ENCODE assay signal across 20 cellular contexts in genomic region chr4:6301732-6302442, GRCh38. TPM values are rescaled to one million over a fixed set of nuclear protein-coding genes. Genes with fewer than 3 reads are reported as not detected.
DNase-seq lines count a peak whose midpoint lies in the region; ATAC-seq and TF ChIP-seq lines count a peak whose summit lies in the region.
"Had no signal": no experiment of that assay in that cellular context is flagged by ENCODE, and none has a peak within 500 bp of the region (broad histone marks: within the 10 kb centered on the region; RNA-seq: fewer than 3 reads in every experiment).

No MANE protein-coding gene starts in this region.

- H2AK9ac ChIP-seq in IMR-90 (replicated peaks; ENCODE audit: low read depth, low read length, poor library complexity) = no peak overlapping the region

- no peaks in the 10 kb centered on the region for H3K9me3 Mint-ChIP-seq in endothelial cell (ENCODE audit: unreplicated experiment)
- H3K9me3 Mint-ChIP-seq in CD8-positive, alpha-beta T cell = no peaks in the 10 kb centered on the region
- H3K9me3 Mint-ChIP-seq: CD4-positive, alpha-beta T cell; CD8-positive, alpha-beta memory T cell had no signal

- no peak overlapping the region for H3K56ac ChIP-seq in IMR-90 (ENCODE audit: extremely low read depth, insufficient read depth, low read length)

- CTCF ChIA-PET in IMR-90 (lab: Yijun Ruan, JAX) = interaction anchor here (1.8 kb wide), 1 partner anchor 29 kb away, joined by 4 read pairs; no protein-coding TSS in a partner anchor
- CTCF ChIA-PET in CD8-positive, alpha-beta T cell (lab: Charles Lee) = interaction anchor here (0.9 kb wide), 1 partner anchor 26 kb away, joined by 3 read pairs; no protein-coding TSS in a partner anchor

- POLR2A ChIA-PET in IMR-90 (lab: Charles Lee; ENCODE audit: unreplicated experiment) = no interaction called here
- POLR2A ChIA-PET in CD8-positive, alpha-beta T cell (lab: Charles Lee) = no interaction called here

- H3K4me1 ChIP-seq in BLaER1 = peaks cover 73% of the 10 kb centered on the region
- H3K4me1 ChIP-seq in IMR-90 (ENCODE audit: control insufficient read depth, insufficient read depth, low read length) = peaks cover 2% of the 10 kb centered on the region; the same call in 1 of the 2 replicates
- peaks cover 0 to 3% of the 10 kb centered on the region in 2 donors for H3K4me1 ChIP-seq in neuronal stem cell (ENCODE audit: control insufficient read depth in 2 of 2, insufficient read depth in 1 of 2, low read depth in 1 of 2, low read length in 2 of 2)
- no peaks in the 10 kb centered on the region for H3K4me1 ChIP-seq in CD8-positive, alpha-beta T cell (ENCODE audit: insufficient read depth, low read length)
- H3K4me1 ChIP-seq: A549 had no signal

- DNase-seq in IMR-90 = no peak
- no peak for DNase-seq in endothelial cell (ENCODE audit: low spot score)
- DNase-seq in neuronal stem cell (ENCODE audit: low spot score) = no peak
- no peak for DNase-seq in DMS53 (lab: John Stamatoyannopoulos, UW)
- no peak for DNase-seq in CD8-positive, alpha-beta T cell
- DNase-seq in T-helper 1 cell = no peak
- DNase-seq: AML-193; CD4-positive, alpha-beta T cell; CD8-positive, alpha-beta memory T cell; COR-L47; DMS 273 treated with DMSO at 0.1 percent for 48 hours; DMS153; DMS79 treated with DMSO at 0.1 percent for 48 hours; GF-D8 had no signal

- H3K9ac ChIP-seq in BLaER1 (0 out of 2 replicates have a peak overlapping the region, but pooled peaks have one; percentile 35), IMR-90 (ENCODE audit: low read depth, low read length) (no peak overlapping the region), neuronal stem cell (ENCODE audit: low read depth, low read length, poor library complexity) (no peak overlapping the region)

- no peak overlapping the region for H2BK12ac ChIP-seq in neuronal stem cell (ENCODE audit: low read length)

- no peak overlapping the region for H2BK120ac ChIP-seq in IMR-90 (ENCODE audit: low read depth, low read length)
- no peak overlapping the region for H2BK120ac ChIP-seq in neuronal stem cell (ENCODE audit: low read depth, low read length)

- H3K4ac ChIP-seq in IMR-90 (ENCODE audit: low read depth, low read length) (no peak overlapping the region), neuronal stem cell (ENCODE audit: low read length) (no peak overlapping the region)

- H3K9me1 ChIP-seq in IMR-90 (ENCODE audit: insufficient read depth, low read length) = peaks cover 19% of the 10 kb centered on the region

- H3K27me3 Mint-ChIP-seq in endothelial cell (ENCODE audit: unreplicated experiment) = peaks cover 12% of the 10 kb centered on the region
- peaks cover 6% of the 10 kb centered on the region for H3K27me3 Mint-ChIP-seq in CD8-positive, alpha-beta T cell (ENCODE audit: low read depth)

- H3K4me3 Mint-ChIP-seq in endothelial cell (ENCODE audit: unreplicated experiment) = no peak overlapping the region
- no peak overlapping the region for H3K4me3 Mint-ChIP-seq in CD8-positive, alpha-beta T cell
- H3K4me3 Mint-ChIP-seq: B cell; CD4-positive, alpha-beta T cell; CD8-positive, alpha-beta memory T cell had no signal

- no peaks in the 10 kb centered on the region for H3K79me1 ChIP-seq in IMR-90 (ENCODE audit: low read depth in 1 of 2, low read length in 2 of 2)
- peaks cover 7% of the 10 kb centered on the region for H3K79me1 ChIP-seq in neuronal stem cell (ENCODE audit: low read depth, low read length)

- peak overlapping the region; percentile 30 for H3K27ac Mint-ChIP-seq in endothelial cell (ENCODE audit: unreplicated experiment)
- H3K27ac Mint-ChIP-seq in CD8-positive, alpha-beta T cell = no peak overlapping the region
- H3K27ac Mint-ChIP-seq: B cell; CD4-positive, alpha-beta T cell had no signal

- no TSS peak for BruUV-seq in IMR-90 (replicated peaks; lab: Mats Ljungman, UMichigan)

- TF ChIP-seq CTCF in IMR-90 (conservative IDR thresholded peaks at IDR 0.05; ENCODE audit: low read depth, low read length) = no peak
- TF ChIP-seq CTCF in endothelial cell (IDR thresholded peaks at IDR 0.05; ENCODE audit: unreplicated experiment) = no peak
- TF ChIP-seq CTCF in CD8-positive, alpha-beta T cell (IDR thresholded peaks at IDR 0.05) = no peak

- peak overlapping the region; percentile 64; the same call in 1 of the 2 replicates for H3K27ac ChIP-seq in BLaER1
- H3K27ac ChIP-seq in IMR-90 (ENCODE audit: insufficient read depth, low read length) = no peak overlapping the region
- H3K27ac ChIP-seq in neuronal stem cell (replicated peaks; ENCODE audit: low read length) = no peak overlapping the region
- H3K27ac ChIP-seq in CD8-positive, alpha-beta T cell (ENCODE audit: low read depth, low read length) = no peak overlapping the region
- H3K27ac ChIP-seq: 22Rv1, A549, C4-2B had no signal

- no peak overlapping the region for H2AK5ac ChIP-seq in IMR-90 (ENCODE audit: low read depth, low read length)
- H2AK5ac ChIP-seq in neuronal stem cell (ENCODE audit: low read depth, low read length) = no peak overlapping the region

- H2BK5ac ChIP-seq in IMR-90 (ENCODE audit: low read depth, low read length, poor library complexity, severe bottlenecking) = no peak overlapping the region
- H2BK5ac ChIP-seq in neuronal stem cell (ENCODE audit: low read length) = no peak overlapping the region

- H3K18ac ChIP-seq in IMR-90 (ENCODE audit: low read depth, low read length) = no peak overlapping the region
- no peak overlapping the region for H3K18ac ChIP-seq in neuronal stem cell (ENCODE audit: low read length)

- H4K20me1 ChIP-seq in BLaER1 (no peaks in the 10 kb centered on the region), IMR-90 (ENCODE audit: insufficient read depth, low read length) (peaks cover 9% of the 10 kb centered on the region)

- WGBS in IMR-90 (ENCODE audit: extremely low coverage in 2 of 2, insufficient read length in 1 of 2), 2 experiments = 96% methylated on average over 54 of the region's 55 CpGs; no CpG with 5 or more reads in 1 of the 2 experiments
- WGBS in neuronal stem cell (ENCODE audit: extremely low coverage in 2 of 2, insufficient read length in 2 of 2, insufficient replicate concordance in 1 of 2), 2 donors = no CpG with 5 or more reads among the region's 55 CpGs

- intact Hi-C loops in IMR-90 (cut with micrococcal nuclease) = no loop called here
- intact Hi-C loops in CD8-positive, alpha-beta T cell (cut with DNase I, micrococcal nuclease) = no loop called here

- H2AFZ ChIP-seq in IMR-90 (replicated peaks; ENCODE audit: low read length, poor library complexity) (peak overlapping the region; percentile 29), neuronal stem cell (ENCODE audit: low read length) (no peak overlapping the region)

- dilution Hi-C loops in IMR-90 (cut with HindIII; ENCODE audit: low sequenced_read_pairs, unreplicated experiment) = no loop called here

- H3K9me3 ChIP-seq in BLaER1 (no peaks in the 10 kb centered on the region; the same call in 1 of the 2 replicates), IMR-90 (ENCODE audit: control insufficient read depth, insufficient read depth, low read length) (no peaks in the 10 kb centered on the region), neuronal stem cell (replicated peaks in 1 of 2; ENCODE audit: control insufficient read depth in 2 of 2, insufficient read depth in 1 of 2, low read depth in 1 of 2, low read length in 2 of 2) (no peaks in the 10 kb centered on the region)
- no peaks in the 10 kb centered on the region for H3K9me3 ChIP-seq in CD8-positive, alpha-beta T cell (ENCODE audit: low read length)
- H3K9me3 ChIP-seq: A549 had no signal

- H3K14ac ChIP-seq in IMR-90 (replicated peaks; ENCODE audit: low read depth, low read length) (no peak overlapping the region), neuronal stem cell (ENCODE audit: low read length) (no peak overlapping the region)

- H3K23ac ChIP-seq in IMR-90 (ENCODE audit: low read depth, low read length) = no peak overlapping the region
- H3K23ac ChIP-seq in neuronal stem cell (ENCODE audit: low read depth, low read length, poor library complexity) = peak overlapping the region; percentile 74

- TF ChIP-seq POLR2A in IMR-90 (IDR thresholded peaks at IDR 0.05; ENCODE audit: low read depth, low read length) = no peak

- ATAC-seq in IMR-90 (ENCODE audit: low read depth) (no peak), HG02571 (IDR thresholded peaks at IDR 0.05; ENCODE audit: unreplicated experiment) (no peak)
- no peak for ATAC-seq in CD8-positive, alpha-beta T cell
- ATAC-seq: A549 had no signal

- in situ Hi-C loops in IMR-90 (cut with MboI; ENCODE audit: low sequenced_read_pairs) = no loop called here

- peak overlapping the region; percentile 84 for H3K4me2 ChIP-seq in BLaER1
- H3K4me2 ChIP-seq in IMR-90 (ENCODE audit: low read depth, low read length) = no peak overlapping the region
- H3K4me2 ChIP-seq in neuronal stem cell (ENCODE audit: insufficient read depth, low read length, poor library complexity, severe bottlenecking) = no peak overlapping the region
- H3K4me2 ChIP-seq: A549 had no signal

- H4K8ac ChIP-seq in IMR-90 (ENCODE audit: low read depth in 2 of 2, low read length in 2 of 2) = no peak overlapping the region
- H4K8ac ChIP-seq in neuronal stem cell (ENCODE audit: low read depth, low read length) = peak overlapping the region; percentile 27

- no peak overlapping the region for H3K4me3 ChIP-seq in BLaER1
- no peak overlapping the region for H3K4me3 ChIP-seq in IMR-90 (ENCODE audit: insufficient read depth, low read depth, low read length)
- peak overlapping the region in 1 of 2 donors; percentile 22 for H3K4me3 ChIP-seq in neuronal stem cell (ENCODE audit: low read length in 2 of 2)
- H3K4me3 ChIP-seq in CD8-positive, alpha-beta T cell (ENCODE audit: low read depth, low read length) = no peak overlapping the region
- H3K4me3 ChIP-seq: A549 had no signal

- H3K27me3 ChIP-seq in BLaER1 (peaks cover 9% of the 10 kb centered on the region; the same call in 1 of the 2 replicates), IMR-90 (ENCODE audit: control insufficient read depth, insufficient read depth, low read length) (no peaks in the 10 kb centered on the region), neuronal stem cell (ENCODE audit: control insufficient read depth in 3 of 3, insufficient read depth in 3 of 3, low read depth in 1 of 3, low read length in 3 of 3) (no peaks in the 10 kb centered on the region)
- no peaks in the 10 kb centered on the region for H3K27me3 ChIP-seq in CD8-positive, alpha-beta T cell (ENCODE audit: insufficient read depth, low read length)

- H2BK15ac ChIP-seq in IMR-90 (ENCODE audit: low read depth, low read length) (no peak overlapping the region), neuronal stem cell (ENCODE audit: low read length) (no peak overlapping the region)

- peaks cover 29% of the 10 kb centered on the region for H3K36me3 ChIP-seq in BLaER1
- peaks cover 48% of the 10 kb centered on the region for H3K36me3 ChIP-seq in IMR-90 (ENCODE audit: control insufficient read depth, insufficient read depth, low read length)
- peaks cover 34 to 35% of the 10 kb centered on the region in 2 donors for H3K36me3 ChIP-seq in neuronal stem cell (replicated peaks in 1 of 2; ENCODE audit: control insufficient read depth in 2 of 2, insufficient read depth in 2 of 2, low read length in 2 of 2)
- no peaks in the 10 kb centered on the region for H3K36me3 ChIP-seq in CD8-positive, alpha-beta T cell (ENCODE audit: insufficient read depth, low read length)

- H4K91ac ChIP-seq in IMR-90 (ENCODE audit: insufficient read depth, low read depth, low read length) (no peak overlapping the region), neuronal stem cell (ENCODE audit: low read depth, low read length, poor library complexity) (no peak overlapping the region)

- no peak overlapping the region for H2BK20ac ChIP-seq in IMR-90 (ENCODE audit: low read depth, low read length)

- TF ChIP-seq RAD21 in IMR-90 (IDR thresholded peaks at IDR 0.05; ENCODE audit: low read length) = no peak

- H4K5ac ChIP-seq in IMR-90 (ENCODE audit: low read depth, low read length) = no peak overlapping the region

- peaks cover 3% of the 10 kb centered on the region for H3K4me1 Mint-ChIP-seq in endothelial cell (ENCODE audit: unreplicated experiment)
- no peaks in the 10 kb centered on the region for H3K4me1 Mint-ChIP-seq in CD8-positive, alpha-beta T cell (ENCODE audit: low read depth)
- H3K4me1 Mint-ChIP-seq: B cell; CD8-positive, alpha-beta memory T cell had no signal

- H3K36me3 Mint-ChIP-seq in endothelial cell (ENCODE audit: low read depth, unreplicated experiment) = peaks cover 42% of the 10 kb centered on the region
- H3K36me3 Mint-ChIP-seq in CD8-positive, alpha-beta T cell = peaks cover 23% of the 10 kb centered on the region

RNA-seq across cellular contexts. Expression of gene WFS1, which starts 32.2 kb away (rescaled TPM):
- total RNA-seq in IMR-90 (2012; rRNA removed) (9.7 TPM in 2 replicates), endothelial cell (ENCODE audit: unreplicated experiment) (53.2 TPM)
- 42.4 and 47.7 TPM in 2 replicates for polyA plus RNA-seq in IMR-90 (2012; rRNA removed)
- 22.0 and 71.4 TPM in 2 replicates for polyA plus RNA-seq in IMR-90 (2012; cell fraction: cytosol; rRNA removed)
- 50.6 and 96.4 TPM in 2 replicates for polyA plus RNA-seq in IMR-90 (2012; cell fraction: nucleus; rRNA removed; ENCODE audit: low replicate concordance)
- polyA plus RNA-seq in neuronal stem cell (2013, experiment 1 of 2) = 16.3 TPM
- polyA plus RNA-seq in neuronal stem cell (2013, experiment 2 of 2) = 16.4 TPM
- total RNA-seq in CD8-positive, alpha-beta T cell = 1 to 10 TPM; 1.2 to 1.8 TPM
